20 cellular contexts compared by ENCODE assay signal in the genomic region with DNA sequence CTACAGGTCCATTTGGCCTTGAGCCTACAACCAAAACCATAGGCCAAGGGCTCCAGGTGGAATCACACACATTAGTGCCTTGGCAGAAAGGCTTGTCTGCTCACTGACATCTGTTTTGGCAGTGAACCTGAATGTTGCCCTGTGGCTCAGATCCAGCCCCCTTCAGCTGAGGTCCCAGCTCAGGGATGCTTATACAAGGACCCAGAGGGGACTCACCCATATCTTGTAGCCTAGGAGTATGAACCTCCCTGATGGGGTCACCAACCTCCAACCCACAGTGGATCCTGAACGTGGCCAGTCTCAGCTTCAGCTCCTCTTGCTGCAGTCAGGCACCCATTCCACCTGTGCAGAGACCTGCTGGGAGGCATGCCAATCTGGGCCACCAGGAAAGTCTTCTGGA. TPM values are rescaled to one million over a fixed set of nuclear protein-coding genes. Genes with fewer than 3 reads are reported as not detected.
"Had no signal": no experiment of that assay in that cellular context is flagged by ENCODE, and none has a peak within 500 bp of the region (broad histone marks: within the 10 kb centered on the region; RNA-seq: fewer than 3 reads in every experiment).

No MANE protein-coding gene starts in this region.

- H3K27ac Mint-ChIP-seq: activated naive CD8-positive, alpha-beta T cell treated with anti-CD3 and anti-CD28 coated beads, Interleukin-2, amount 10 ng/mL, durations not matched to agents 7 days and 5 days; memory B cell; nephron progenitor cell; stimulated activated memory B cell treated with anti-CD40 and anti-IgM and Interleukin-4, amounts not matched to agents 10 μg/mL and 1 μg/mL and 100 μg/mL, for 72 hours had no signal

- H3K27ac ChIP-seq: breast epithelium, epithelial cell of prostate, right lobe of liver, skin epidermis, transverse colon, vagina had no signal

- H3K9me3 Mint-ChIP-seq: activated naive CD8-positive, alpha-beta T cell treated with anti-CD3 and anti-CD28 coated beads, Interleukin-2, amount 10 ng/mL, durations not matched to agents 7 days and 5 days had no signal

- H3K27me3 ChIP-seq: right lobe of liver, vagina had no signal

- ATAC-seq: right lobe of liver; stimulated activated memory B cell treated with anti-CD40 and anti-IgM and Interleukin-4, amounts not matched to agents 10 μg/mL and 1 μg/mL and 100 μg/mL, for 72 hours had no signal

- DNase-seq: activated CD4-positive, alpha-beta T cell treated with anti-CD3 and anti-CD28 coated beads for 1 hour; activated naive CD4-positive, alpha-beta T cell treated with Interleukin-2 at 50 U/mL for 16 hours; activated naive CD8-positive, alpha-beta T cell treated with anti-CD3 and anti-CD28 coated beads, Interleukin-2, amount 10 ng/mL, durations not matched to agents 7 days and 5 days; activated T-cell treated with anti-CD3 and anti-CD28 coated beads, Interleukin-2, amount 50 U/mL, for 1 hour; amniotic stem cell; nephron progenitor cell; T-helper 9 cell; transverse colon had no signal

- H3K4me1 ChIP-seq: breast epithelium, right lobe of liver, transverse colon, vagina had no signal

- H3K36me3 ChIP-seq: breast epithelium, right lobe of liver, transverse colon, vagina had no signal

- H3K36me3 Mint-ChIP-seq: activated naive CD8-positive, alpha-beta T cell treated with anti-CD3 and anti-CD28 coated beads, Interleukin-2, amount 10 ng/mL, durations not matched to agents 7 days and 5 days; stimulated activated memory B cell treated with anti-CD40 and anti-IgM and Interleukin-4, amounts not matched to agents 10 μg/mL and 1 μg/mL and 100 μg/mL, for 72 hours had no signal

- H3K4me3 Mint-ChIP-seq: activated naive CD8-positive, alpha-beta T cell treated with anti-CD3 and anti-CD28 coated beads, Interleukin-2, amount 10 ng/mL, durations not matched to agents 7 days and 5 days; central memory CD8-positive, alpha-beta T cell; memory B cell; nephron progenitor cell; stimulated activated memory B cell treated with anti-CD40 and anti-IgM and Interleukin-4, amounts not matched to agents 10 μg/mL and 1 μg/mL and 100 μg/mL, for 72 hours had no signal

- H3K9me3 ChIP-seq: right lobe of liver, vagina had no signal

- H3K4me1 Mint-ChIP-seq: activated naive CD8-positive, alpha-beta T cell treated with anti-CD3 and anti-CD28 coated beads, Interleukin-2, amount 10 ng/mL, durations not matched to agents 7 days and 5 days; memory B cell; nephron progenitor cell; stimulated activated memory B cell treated with anti-CD40 and anti-IgM and Interleukin-4, amounts not matched to agents 10 μg/mL and 1 μg/mL and 100 μg/mL, for 72 hours had no signal

- H3K4me3 ChIP-seq: breast epithelium, right lobe of liver, skin epidermis, transverse colon, vagina had no signal

RNA-seq across cellular contexts. Expression of gene HMX1, which starts 50.8 kb away (rescaled TPM):
- total RNA-seq: activated naive CD8-positive, alpha-beta T cell treated with anti-CD3 and anti-CD28 coated beads, Interleukin-2, amount 10 ng/mL, durations not matched to agents 7 days and 5 days; breast epithelium; fibroblast of villous mesenchyme; liver; myocyte; right lobe of liver; T-helper 1 cell treated with Interleukin-12 subunit alpha and Interleukin-12 subunit beta and Interleukin-4 antibody, amounts not matched to agents 30 ng/mL and 1 ng/mL, for 36 hours; transverse colon; vagina had no signal
- polyA plus RNA-seq: liver had no signal
